Comparison of ENCODE assay signal across 8 cellular contexts in the genomic region with DNA sequence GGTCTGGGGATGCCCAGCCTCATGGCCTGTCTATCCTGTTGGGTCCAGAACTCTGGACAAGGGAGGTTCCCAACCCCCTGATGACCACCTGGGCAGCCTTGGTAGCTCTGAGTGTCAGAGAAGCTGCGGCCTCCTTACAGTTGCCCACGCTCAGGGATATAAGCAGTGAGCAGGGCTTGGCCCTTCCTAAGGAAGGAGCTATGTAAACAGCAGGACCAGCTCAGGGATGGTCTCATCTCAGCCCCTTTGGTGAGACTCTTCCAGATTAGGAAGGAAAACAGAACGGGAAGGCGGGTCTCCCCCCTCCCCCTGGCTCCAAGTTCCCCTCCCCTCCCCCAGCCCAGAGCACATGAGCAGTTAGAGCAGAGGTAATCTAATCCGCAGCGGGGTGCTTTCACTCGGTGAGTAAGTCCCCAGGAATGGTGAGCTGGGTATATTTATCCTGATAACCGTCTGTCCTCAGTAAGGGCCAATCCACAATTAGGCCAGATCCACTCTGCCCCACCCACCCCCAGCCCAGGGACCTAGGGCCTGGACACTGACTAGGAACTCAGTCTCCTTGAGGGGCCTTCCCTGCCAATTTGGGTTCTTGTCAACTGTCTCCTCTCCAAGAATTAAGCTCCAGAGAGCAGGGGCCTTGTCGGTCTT. TPM values are rescaled to one million over a fixed set of nuclear protein-coding genes. Genes with fewer than 3 reads are reported as not detected.
A peak's percentile ranks its signal among the peaks of the same experiment; 100 is the strongest.
DNase-seq lines count a peak whose midpoint lies in the region; TF ChIP-seq lines count a peak whose summit lies in the region.

No MANE protein-coding gene starts in this region.

- peaks cover 71% of the 10 kb centered on the region for H3K4me1 Mint-ChIP-seq in activated T-helper 2 cell treated with anti-CD3 and anti-CD28 coated beads, Interferon-gamma antibody, Interleukin-2, Interleukin-4, amounts not matched to agents 10 μg/mL and 5 μg/mL and 100 μg/mL, durations not matched to agents 14 hours and 24 hours and 36 hours (ENCODE audit: low read depth)

- H3K9ac ChIP-seq in rectal smooth muscle tissue (ENCODE audit: low read length) = peak overlapping the region; percentile 11

- no peaks in the 10 kb centered on the region for H3K27me3 ChIP-seq in rectal smooth muscle tissue (ENCODE audit: control insufficient read depth, insufficient read depth, low read length)

- H3K36me3 Mint-ChIP-seq in activated T-helper 2 cell treated with anti-CD3 and anti-CD28 coated beads, Interferon-gamma antibody, Interleukin-2, Interleukin-4, amounts not matched to agents 10 μg/mL and 5 μg/mL and 100 μg/mL, durations not matched to agents 14 hours and 24 hours and 36 hours (ENCODE audit: low read depth) = peaks cover 3% of the 10 kb centered on the region

- peak overlapping the region; percentile 86 for H3K27ac Mint-ChIP-seq in activated T-helper 2 cell treated with anti-CD3 and anti-CD28 coated beads, Interferon-gamma antibody, Interleukin-2, Interleukin-4, amounts not matched to agents 10 μg/mL and 5 μg/mL and 100 μg/mL, durations not matched to agents 14 hours and 24 hours and 36 hours

- no peaks in the 10 kb centered on the region for H3K27me3 Mint-ChIP-seq in activated T-helper 2 cell treated with anti-CD3 and anti-CD28 coated beads, Interferon-gamma antibody, Interleukin-2, Interleukin-4, amounts not matched to agents 10 μg/mL and 5 μg/mL and 100 μg/mL, durations not matched to agents 14 hours and 24 hours and 36 hours (ENCODE audit: low read depth)

- peaks cover 67% of the 10 kb centered on the region for H3K4me1 ChIP-seq in rectal smooth muscle tissue (ENCODE audit: control insufficient read depth, insufficient read depth, low read length)

- peak; percentile 91 for DNase-seq in AG10803 (ENCODE audit: low read depth)
- peak; percentile 95 for DNase-seq in HT1080 (ENCODE audit: low read depth)
- no peak for DNase-seq in activated T-helper 2 cell treated with anti-CD3 and anti-CD28 coated beads, Interferon-gamma antibody, Interleukin-2, Interleukin-4, amounts not matched to agents 10 μg/mL and 5 μg/mL and 100 μg/mL, durations not matched to agents 14 hours and 24 hours and 36 hours (ENCODE audit: low spot score)
- DNase-seq in cardiac septum (ENCODE audit: low spot score) = peak; percentile 83
- no peak for DNase-seq in NCI-H1092 treated with DMSO at 0.1 percent for 48 hours (lab: John Stamatoyannopoulos, UW)
- no peak for DNase-seq in inferior parietal cortex (ENCODE audit: extremely low spot score)
- DNase-seq in NCI-H345 treated with DMSO at 0.1 percent for 48 hours (lab: John Stamatoyannopoulos, UW; ENCODE audit: unreplicated experiment) = no peak

- intact Hi-C loops in activated T-helper 2 cell treated with anti-CD3 and anti-CD28 coated beads, Interferon-gamma antibody, Interleukin-2, Interleukin-4, amounts not matched to agents 10 μg/mL and 5 μg/mL and 100 μg/mL, durations not matched to agents 14 hours and 24 hours and 36 hours (cut with micrococcal nuclease) = no loop called here
- intact Hi-C loops in cardiac septum (cut with DNase I) = no loop called here

- peak overlapping the region; percentile 37 for H3K4me3 Mint-ChIP-seq in activated T-helper 2 cell treated with anti-CD3 and anti-CD28 coated beads, Interferon-gamma antibody, Interleukin-2, Interleukin-4, amounts not matched to agents 10 μg/mL and 5 μg/mL and 100 μg/mL, durations not matched to agents 14 hours and 24 hours and 36 hours (ENCODE audit: low read depth)

- no peak for TF ChIP-seq CTCF in AG10803 (conservative IDR thresholded peaks at IDR 0.05; ENCODE audit: low read length)

- no peaks in the 10 kb centered on the region for H3K36me3 ChIP-seq in rectal smooth muscle tissue (ENCODE audit: control insufficient read depth, insufficient read depth, low read length)

- H3K9me3 Mint-ChIP-seq in activated T-helper 2 cell treated with anti-CD3 and anti-CD28 coated beads, Interferon-gamma antibody, Interleukin-2, Interleukin-4, amounts not matched to agents 10 μg/mL and 5 μg/mL and 100 μg/mL, durations not matched to agents 14 hours and 24 hours and 36 hours = no peaks in the 10 kb centered on the region

- H3K4me3 ChIP-seq in AG10803 (ENCODE audit: low read length) (peak overlapping the region; percentile 34), rectal smooth muscle tissue (ENCODE audit: low read length) (peak overlapping the region; percentile 48)

- peak overlapping the region; percentile 94 for H3K27ac ChIP-seq in rectal smooth muscle tissue (ENCODE audit: low read depth, low read length)

RNA-seq across cellular contexts. Expression of gene RPLP0, which starts 29.5 kb away (rescaled TPM):
- total RNA-seq in HT1080 (2014; rRNA removed; shearing (Covaris generic)) = 4,836 and 5,375 TPM in 2 replicates
- 5,291 and 5,956 TPM in 2 replicates for polyA plus RNA-seq in HT1080 (2015; cell fraction: cytosol; rRNA removed)
- 2,009 and 2,141 TPM in 2 replicates for polyA plus RNA-seq in HT1080 (2015; cell fraction: nucleus; rRNA removed)
- 2,950 and 3,019 TPM in 2 replicates for total RNA-seq in activated T-helper 2 cell treated with anti-CD3 and anti-CD28 coated beads, Interferon-gamma antibody, Interleukin-2, Interleukin-4, amounts not matched to agents 10 μg/mL and 5 μg/mL and 100 μg/mL, durations not matched to agents 14 hours and 24 hours and 36 hours
- 594 TPM for total RNA-seq in cardiac septum

RNA-seq across cellular contexts. Expression of gene PXN, which starts 35.1 kb away (rescaled TPM):
- total RNA-seq in HT1080 (2014; rRNA removed; shearing (Covaris generic)) = 162 and 238 TPM in 2 replicates
- polyA plus RNA-seq in HT1080 (2015; cell fraction: cytosol; rRNA removed) = 426 and 497 TPM in 2 replicates
- polyA plus RNA-seq in HT1080 (2015; cell fraction: nucleus; rRNA removed) = 415 and 447 TPM in 2 replicates
- total RNA-seq in activated T-helper 2 cell treated with anti-CD3 and anti-CD28 coated beads, Interferon-gamma antibody, Interleukin-2, Interleukin-4, amounts not matched to agents 10 μg/mL and 5 μg/mL and 100 μg/mL, durations not matched to agents 14 hours and 24 hours and 36 hours = 44.4 and 45.4 TPM in 2 replicates
- 73.8 TPM for total RNA-seq in cardiac septum

RNA-seq across cellular contexts. Expression of gene GCN1, which starts 35.9 kb away (rescaled TPM):
- 107 and 112 TPM in 2 replicates for total RNA-seq in HT1080 (2014; rRNA removed; shearing (Covaris generic))
- polyA plus RNA-seq in HT1080 (2015; cell fraction: cytosol; rRNA removed) = 30.5 and 34.0 TPM in 2 replicates
- polyA plus RNA-seq in HT1080 (2015; cell fraction: nucleus; rRNA removed) = 174 and 261 TPM in 2 replicates
- 165 and 176 TPM in 2 replicates for total RNA-seq in activated T-helper 2 cell treated with anti-CD3 and anti-CD28 coated beads, Interferon-gamma antibody, Interleukin-2, Interleukin-4, amounts not matched to agents 10 μg/mL and 5 μg/mL and 100 μg/mL, durations not matched to agents 14 hours and 24 hours and 36 hours
- total RNA-seq in cardiac septum = 39.8 TPM

Comparison
In these comparisons a context has a peak if more than half of its experiments do, and no peak if none do; other contexts are left out.
1. DNase-seq: peak in AG10803 (single experiment), HT1080 (single experiment) and cardiac septum (single experiment); none in activated T-helper 2 cell treated with anti-CD3 and anti-CD28 coated beads, Interferon-gamma antibody, Interleukin-2, Interleukin-4, amounts not matched to agents 10 μg/mL and 5 μg/mL and 100 μg/mL, durations not matched to agents 14 hours and 24 hours and 36 hours (single experiment), NCI-H1092 treated with DMSO at 0.1 percent for 48 hours (single experiment), inferior parietal cortex (single experiment) and NCI-H345 treated with DMSO at 0.1 percent for 48 hours (single experiment).